Comparison of ENCODE assay signal across 9 cellular contexts in the genomic region with DNA sequence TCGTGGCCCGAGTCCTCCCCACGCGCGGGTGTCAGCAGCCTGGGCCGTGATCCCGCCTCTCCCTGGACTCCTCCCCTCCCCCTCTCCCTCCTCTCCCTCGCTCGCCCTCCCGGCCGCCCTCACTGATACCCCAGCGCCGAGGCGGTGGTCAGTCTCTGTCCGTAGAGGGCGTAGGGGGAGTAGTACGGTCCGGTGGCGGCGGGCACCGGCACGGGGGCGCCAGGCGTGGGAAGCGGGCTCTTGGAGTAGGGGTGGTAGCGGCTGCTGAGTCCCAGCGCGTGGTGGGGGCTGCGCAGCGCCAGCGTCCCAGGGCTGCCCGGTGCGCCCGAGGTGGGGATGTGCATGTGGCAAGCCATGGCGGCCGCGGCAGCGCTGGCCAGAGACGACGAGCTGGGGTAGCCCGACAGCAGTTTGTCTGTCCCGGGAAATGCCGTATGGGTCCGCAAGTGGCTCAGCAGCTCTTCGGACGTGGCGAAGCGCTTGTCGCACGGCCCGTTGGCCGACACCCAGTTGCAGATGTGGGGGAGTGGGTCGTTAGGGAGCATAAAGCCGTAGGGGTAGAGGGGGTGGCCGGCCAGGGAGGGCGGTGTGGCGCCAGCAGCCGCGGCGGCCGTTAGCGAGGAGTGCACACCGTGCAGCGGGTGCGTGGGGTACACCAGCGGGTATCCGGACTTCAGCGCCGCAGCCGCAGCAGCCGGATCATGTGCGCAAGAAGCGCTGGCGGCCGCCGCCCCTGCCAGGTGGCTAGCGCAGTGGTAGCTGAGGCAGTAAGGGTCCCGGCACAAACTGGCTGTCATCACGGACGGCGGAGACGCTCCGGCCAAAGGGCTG. TPM values are rescaled to one million over a fixed set of nuclear protein-coding genes. Genes with fewer than 3 reads are reported as not detected.
DNase-seq lines count a peak whose midpoint lies in the region; ATAC-seq and TF ChIP-seq lines count a peak whose summit lies in the region.
"Had no signal": no experiment of that assay in that cellular context is flagged by ENCODE, and none has a peak within 500 bp of the region (broad histone marks: within the 10 kb centered on the region; RNA-seq: fewer than 3 reads in every experiment).

No MANE protein-coding gene starts in this region.

- DNase-seq in GM23248 (peak; percentile 71), NCI-H2227 treated with DMSO at 0.1 percent for 48 hours (lab: John Stamatoyannopoulos, UW) (no peak), AML-193 (lab: John Stamatoyannopoulos, UW) (no peak)
- DNase-seq: SIG-M5 had no signal

- no peak for TF ChIP-seq CTCF in brain (conservative IDR thresholded peaks at IDR 0.05)

- peaks cover 26% of the 10 kb centered on the region for H3K4me1 Mint-ChIP-seq in brain

- H3K27ac Mint-ChIP-seq in brain, result peak overlapping the region in 4 of 5 experiments; percentile 74 to 99 (median 89)

- H3K9me3 ChIP-seq in GM23248 (ENCODE audit: low read depth) (no peaks in the 10 kb centered on the region), iPS-18a (ENCODE audit: control insufficient read depth, low read depth, low read length) (no peaks in the 10 kb centered on the region), skeletal muscle satellite cell (replicated peaks; ENCODE audit: low read length) (no peaks in the 10 kb centered on the region)

- WGBS in GM23248 (ENCODE audit: low coverage in 1 of 2, low lambda C conversion rate in 2 of 2, missing lambda C conversion rate in 2 of 2), 2 experiments, result 1 to 2% methylated on average over 57 to 83 of the region's 83 CpGs

- no peaks in the 10 kb centered on the region for H3K9me2 ChIP-seq in GM23248 (ENCODE audit: insufficient read depth)

- H3K4me3 Mint-ChIP-seq in brain, result peak overlapping the region; percentile 62 to 100 (median 90)

- H3K4me2 ChIP-seq in GM23248 (ENCODE audit: unreplicated experiment) (peak overlapping the region; percentile 79), skeletal muscle satellite cell (ENCODE audit: low read length) (peak overlapping the region; percentile 90)

- ATAC-seq in GM18858 (IDR thresholded peaks at IDR 0.05; ENCODE audit: unreplicated experiment) (no peak), HG03108 (IDR thresholded peaks at IDR 0.05; ENCODE audit: unreplicated experiment) (no peak)

- peaks cover 70% of the 10 kb centered on the region for H3K79me2 ChIP-seq in GM23248 (ENCODE audit: insufficient read depth)

- H3K27ac ChIP-seq in GM23248, result peak overlapping the region; percentile 92
- H3K27ac ChIP-seq in iPS-18a (ENCODE audit: low read length), result no peak overlapping the region

- no peak overlapping the region for H2AFZ ChIP-seq in GM23248

- H3K9me3 Mint-ChIP-seq in brain, result peaks cover 0 to 14% (median 6%) of the 10 kb centered on the region in 5 experiments

- H3K4me1 ChIP-seq in GM23248 (ENCODE audit: insufficient read depth) (0 out of 2 replicates have a peak, but pooled peaks cover 3% of the 10 kb centered on the region), iPS-18a (ENCODE audit: control insufficient read depth, low read depth, low read length) (peaks cover 21% of the 10 kb centered on the region), skeletal muscle satellite cell (ENCODE audit: control insufficient read depth, insufficient read depth, low read length) (peaks cover 18% of the 10 kb centered on the region)

- no peaks in the 10 kb centered on the region for H3K36me3 ChIP-seq in GM23248 (ENCODE audit: low read depth)
- H3K36me3 ChIP-seq in iPS-18a (ENCODE audit: control insufficient read depth, low read depth, low read length), result no peaks in the 10 kb centered on the region
- H3K36me3 ChIP-seq in skeletal muscle satellite cell (ENCODE audit: insufficient read depth, low read length), result peaks cover 6% of the 10 kb centered on the region

- H3K27me3 Mint-ChIP-seq in brain, result peaks cover 89% of the 10 kb centered on the region

- H3K36me3 Mint-ChIP-seq in brain, result peaks cover 21% of the 10 kb centered on the region

- no peaks in the 10 kb centered on the region for H4K20me1 ChIP-seq in GM23248 (ENCODE audit: insufficient read depth)

- H3K9ac ChIP-seq in GM23248 (peak overlapping the region; percentile 95), iPS-18a (ENCODE audit: low read length) (no peak overlapping the region), skeletal muscle satellite cell (ENCODE audit: low read depth, low read length) (peak overlapping the region; percentile 80)

- H3F3A ChIP-seq in GM23248 (ENCODE audit: insufficient read depth), result peaks cover 6% of the 10 kb centered on the region; the same call in 1 of the 2 replicates

- H3K4me3 ChIP-seq in GM23248, result peak overlapping the region; percentile 93
- H3K4me3 ChIP-seq in iPS-18a (ENCODE audit: low read length), result peak overlapping the region; percentile 38
- peak overlapping the region; percentile 95 for H3K4me3 ChIP-seq in skeletal muscle satellite cell (ENCODE audit: low read length)

- in situ Hi-C loops in GM23248 (cut with MboI), result loop anchor here (10.0 to 25.0 kb wide), 4 partner anchors 906 to 1713 kb away; no protein-coding TSS in a partner anchor

- no peaks in the 10 kb centered on the region for H3K27me3 ChIP-seq in GM23248 (replicated peaks; ENCODE audit: insufficient read depth)
- peaks cover 99% of the 10 kb centered on the region for H3K27me3 ChIP-seq in iPS-18a (ENCODE audit: control insufficient read depth, insufficient read depth, low read length)
- H3K27me3 ChIP-seq in skeletal muscle satellite cell (ENCODE audit: control insufficient read depth, insufficient read depth, low read length), result peaks cover 15% of the 10 kb centered on the region

RNA-seq across cellular contexts. Expression of gene ZNF503, which starts 2.7 kb away (rescaled TPM):
- total RNA-seq in GM23248 (2014; rRNA removed; shearing (Covaris generic)), result 16.1 and 17.5 TPM in 2 replicates
- polyA plus RNA-seq in GM23248 (2016; fragmentation: Nextera tagmentation; extraction: Ambion mirVana) (15.4 and 15.7 TPM in 2 replicates), brain (ENCODE audit: insufficient read depth, low read depth, low replicate concordance) (7.6 TPM)
- 11.7 and 25.8 TPM in 2 replicates for total RNA-seq in skeletal muscle satellite cell (2012; rRNA removed)

RNA-seq across cellular contexts. Expression of gene LRMDA, which starts 32.6 kb away (rescaled TPM):
- 0.13 TPM in 1 of 2 replicates, not detected in the other for total RNA-seq in GM23248 (2014; rRNA removed; shearing (Covaris generic))
- 2.1 and 2.6 TPM in 2 replicates for polyA plus RNA-seq in GM23248 (2016; fragmentation: Nextera tagmentation; extraction: Ambion mirVana)
- polyA plus RNA-seq in brain (ENCODE audit: insufficient read depth, low read depth, low replicate concordance), result 8.3 TPM
- total RNA-seq in skeletal muscle satellite cell (2012; rRNA removed), result 2.2 and 3.8 TPM in 2 replicates

Comparison
In these comparisons a context has a peak if more than half of its experiments do, and no peak if none do; other contexts are left out.
1. H3K4me3 ChIP-seq: peak in every context shown above with its lines; median percentile 95 in skeletal muscle satellite cell; 93 in GM23248; 38 in iPS-18a.